In genomic region chr7:68676789-68677535, GRCh38 we compare ENCODE assay signal across 15 cellular contexts.
"Had no signal": no experiment of that assay in that cellular context is flagged by ENCODE, and none has a peak within 500 bp of the region (broad histone marks: within the 10 kb centered on the region; RNA-seq: fewer than 3 reads in every experiment).

No MANE protein-coding gene starts in this region.

- H3K27me3 ChIP-seq: adrenal gland, heart right ventricle, right lobe of liver, spleen, uterus had no signal

- DNase-seq: activated CD4-positive, alpha-beta T cell treated with anti-CD3 and anti-CD28 coated beads, Interleukin-2, amount 10 ng/mL, durations not matched to agents 7 days and 5 days; activated CD4-positive, CD25-positive, alpha-beta regulatory T cell; activated naive CD4-positive, alpha-beta T cell treated with anti-CD3 and anti-CD28 coated beads, Interleukin-2, amount 10 ng/mL, durations not matched to agents 7 days and 5 days; activated T-cell treated with anti-CD3 and anti-CD28 coated beads for 4 hours; adrenal gland; dermis blood vessel endothelial cell; endodermal cell; erythroblast; foreskin fibroblast; heart right ventricle; right lobe of liver; spleen; stimulated activated naive CD4-positive, alpha-beta T cell; uterus had no signal

- ATAC-seq: right lobe of liver had no signal

- H3K27ac ChIP-seq: adrenal gland, heart right ventricle, prostate gland, right lobe of liver, spleen, uterus had no signal

- H3K4me3 ChIP-seq: adrenal gland, heart right ventricle, prostate gland, right lobe of liver, spleen, uterus had no signal
